In the genomic region with DNA sequence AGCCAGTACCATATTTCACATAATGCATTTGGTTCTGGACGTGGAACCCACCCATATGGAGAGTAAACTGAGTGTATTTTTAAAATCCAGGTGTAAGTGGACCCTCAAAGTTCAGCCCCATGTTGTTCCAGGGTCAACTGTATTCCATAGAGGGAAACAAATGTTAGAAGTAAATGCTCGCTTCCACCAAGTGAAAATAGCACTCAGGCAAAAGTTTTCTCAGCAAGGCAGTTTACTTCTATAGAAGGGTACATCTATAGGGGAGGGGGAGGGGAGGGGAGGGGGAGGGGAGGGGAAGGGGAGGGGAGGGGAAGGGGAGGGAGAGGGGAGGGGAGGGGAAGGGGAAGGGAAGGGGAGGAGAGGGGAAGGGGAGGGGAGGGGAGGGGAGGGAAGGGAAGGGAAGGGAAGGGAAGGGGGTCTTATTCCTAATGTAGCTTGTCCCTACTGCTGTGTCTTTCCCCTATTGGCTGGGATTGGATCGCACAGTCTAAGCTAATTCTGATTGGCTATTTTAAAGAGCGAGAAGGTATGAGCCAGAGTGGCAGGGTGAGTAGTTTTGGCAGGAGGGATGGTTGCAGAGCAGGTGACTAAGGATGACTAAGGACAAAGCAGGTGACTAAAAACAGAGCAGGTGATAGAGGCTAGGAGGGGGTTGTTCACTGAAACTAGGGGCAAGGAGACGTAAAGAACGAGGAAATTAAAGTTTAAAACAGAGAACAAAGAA, we compare ENCODE assay signal across 19 cellular contexts. TPM values are rescaled to one million over a fixed set of nuclear protein-coding genes. Genes with fewer than 3 reads are reported as not detected.
DNase-seq lines count a peak whose midpoint lies in the region; ATAC-seq, FAIRE-seq and TF ChIP-seq lines count a peak whose summit lies in the region.
"Had no signal": no experiment of that assay in that cellular context is flagged by ENCODE, and none has a peak within 500 bp of the region (broad histone marks: within the 10 kb centered on the region; RNA-seq: fewer than 3 reads in every experiment).

No MANE protein-coding gene starts in this region.

- H3K36me3 ChIP-seq in HepG2 (replicated peaks in 1 of 2; ENCODE audit: control insufficient read depth in 1 of 2, insufficient read depth in 2 of 2, low read length in 2 of 2): no peaks in the 10 kb centered on the region
- no peaks in the 10 kb centered on the region for H3K36me3 ChIP-seq in right lobe of liver

- H3K27ac ChIP-seq in HepG2 (ENCODE audit: extremely low read length, insufficient read depth, low read length): no peak overlapping the region
- no peak overlapping the region for H3K27ac ChIP-seq in right lobe of liver
- no peak overlapping the region for H3K27ac ChIP-seq in foreskin keratinocyte
- H3K27ac ChIP-seq in right cardiac atrium (ENCODE audit: low read length): no peak overlapping the region
- H3K27ac ChIP-seq: BLaER1 treated with 17β-estradiol and CSF1 and Interleukin-3, amounts not matched to agents 10 nM and 100 nM; SK-N-MC had no signal

- FAIRE-seq in HepG2 (lab: Jason Lieb, UNC) (no peak), urothelium cell line (lab: Jason Lieb, UNC) (no peak)
- FAIRE-seq: GM19239 had no signal

- H3K4me3 ChIP-seq in HepG2 (replicated peaks in 1 of 3; ENCODE audit: insufficient read depth in 1 of 3, low read depth in 2 of 3, low read length in 3 of 3) (no peak overlapping the region), right lobe of liver (no peak overlapping the region), right cardiac atrium (ENCODE audit: low read length) (no peak overlapping the region)
- H3K4me3 ChIP-seq: BLaER1 treated with 17β-estradiol and CSF1 and Interleukin-3, amounts not matched to agents 10 nM and 100 nM; SK-N-MC had no signal

- H3K4me1 ChIP-seq in HepG2 (ENCODE audit: insufficient read depth, low read length): peaks cover 6% of the 10 kb centered on the region
- H3K4me1 ChIP-seq in right lobe of liver: no peaks in the 10 kb centered on the region
- H3K4me1 ChIP-seq in foreskin keratinocyte: peaks cover 10% of the 10 kb centered on the region
- peaks cover 1% of the 10 kb centered on the region for H3K4me1 ChIP-seq in right cardiac atrium (ENCODE audit: control insufficient read depth, insufficient read depth, low read length)

- no peak overlapping the region for H3K4me3 Mint-ChIP-seq in WTC11
- H3K4me3 Mint-ChIP-seq: CD8-positive, alpha-beta memory T cell had no signal

- no peak for TF ChIP-seq RAD21 in HepG2 (CRISPR knock-in tag; IDR thresholded peaks at IDR 0.05)

- peaks cover 50% of the 10 kb centered on the region for H3K4me1 Mint-ChIP-seq in WTC11

- CTCF ChIA-PET in HepG2 (lab: Yijun Ruan, JAX; ENCODE audit: low intra/inter-chr PET ratio, low total read pairs): no interaction called here
- CTCF ChIA-PET in WTC11 (lab: Charles Lee): interaction anchor here (0.6 kb wide), 1 partner anchor 67 kb away, joined by 3 read pairs; no protein-coding TSS in a partner anchor

- no peak overlapping the region for H2AFZ ChIP-seq in HepG2 (ENCODE audit: low read length)

- POLR2A ChIA-PET in HepG2 (lab: Yijun Ruan, JAX): no interaction called here
- POLR2A ChIA-PET in WTC11 (lab: Charles Lee): no interaction called here

- in situ Hi-C loops in HepG2 (cut with HindIII; ENCODE audit: extremely low pct_ligation_motif_present, low pct_unique_long_range_greater_than_20kb): no loop called here

- H3K9ac ChIP-seq in HepG2 (ENCODE audit: insufficient read depth, low read depth, low read length): no peak overlapping the region
- H3K9ac ChIP-seq: BLaER1 treated with 17β-estradiol and CSF1 and Interleukin-3, amounts not matched to agents 10 nM and 100 nM had no signal

- peak overlapping the region; percentile 35; the same call in 1 of the 2 replicates for H3K27ac Mint-ChIP-seq in WTC11
- H3K27ac Mint-ChIP-seq: CD8-positive, alpha-beta memory T cell had no signal

- TF ChIP-seq CTCF in HepG2 (CRISPR knock-in tag; IDR thresholded peaks at IDR 0.05) (no peak), right lobe of liver (IDR thresholded peaks at IDR 0.05) (no peak), WTC11 (IDR thresholded peaks at IDR 0.05) (no peak), foreskin keratinocyte (conservative IDR thresholded peaks at IDR 0.05) (no peak)

- H3K79me2 ChIP-seq in HepG2 (ENCODE audit: insufficient read depth, low read length): no peaks in the 10 kb centered on the region

- H3K36me3 Mint-ChIP-seq in WTC11: peaks cover 5% of the 10 kb centered on the region; the same call in 1 of the 2 replicates
- H3K36me3 Mint-ChIP-seq: CD8-positive, alpha-beta memory T cell had no signal

- H3K9me3 ChIP-seq in HepG2 (ENCODE audit: low read length) (no peaks in the 10 kb centered on the region), right lobe of liver (no peaks in the 10 kb centered on the region), right cardiac atrium (ENCODE audit: control insufficient read depth, low read length) (no peaks in the 10 kb centered on the region)

- no peaks in the 10 kb centered on the region for H4K20me1 ChIP-seq in HepG2 (ENCODE audit: insufficient read depth, low read length)
- H4K20me1 ChIP-seq: BLaER1 treated with 17β-estradiol and CSF1 and Interleukin-3, amounts not matched to agents 10 nM and 100 nM had no signal

- no peak for DNase-seq in HepG2 (ENCODE audit: low spot score)
- DNase-seq in right lobe of liver: no peak
- DNase-seq in WTC11 (ENCODE audit: low spot score): no peak
- DNase-seq in foreskin keratinocyte: peak in 1 of 2 donors; percentile 60
- no peak for DNase-seq in right cardiac atrium
- no peak for DNase-seq in urothelium cell line (ENCODE audit: low spot score)
- DNase-seq: CD8-positive, alpha-beta memory T cell; GF-D8; NCI-H1048; NCI-H1436 treated with DMSO at 0.1 percent for 48 hours; NCI-H2029 treated with DMSO at 0.1 percent for 48 hours; NCI-H82; Right ventricle myocardium superior had no signal

- no peak overlapping the region for H3K4me2 ChIP-seq in HepG2 (ENCODE audit: low read depth, low read length)
- H3K4me2 ChIP-seq: BLaER1 treated with 17β-estradiol and CSF1 and Interleukin-3, amounts not matched to agents 10 nM and 100 nM had no signal

- TF ChIP-seq EP300 in HepG2 (IDR thresholded peaks at IDR 0.05; ENCODE audit: low read depth in 2 of 2, low read length in 2 of 2) (no peak), HepG2 (CRISPR knock-in tag; IDR thresholded peaks at IDR 0.05; ENCODE audit: borderline replicate concordance) (no peak)

- intact Hi-C loops in HepG2 (cut with micrococcal nuclease; ENCODE audit: unreplicated experiment) (no loop called here), right lobe of liver (cut with DNase I) (no loop called here), right cardiac atrium (cut with DNase I) (no loop called here)

- H3K9me3 Mint-ChIP-seq in WTC11: peaks cover 6% of the 10 kb centered on the region
- H3K9me3 Mint-ChIP-seq: CD8-positive, alpha-beta memory T cell had no signal

- H3K27me3 ChIP-seq in HepG2 (ENCODE audit: control insufficient read depth in 1 of 2, insufficient read depth in 2 of 2, low read length in 2 of 2) (peaks cover 0 to 36% of the 10 kb centered on the region in 2 experiments; a peak in 3 of 5 replicates), right lobe of liver (peaks cover 0 to 4% of the 10 kb centered on the region in 2 donors), foreskin keratinocyte (peaks cover 25% of the 10 kb centered on the region), right cardiac atrium (ENCODE audit: control insufficient read depth, insufficient read depth) (no peaks in the 10 kb centered on the region)

- peaks cover 29% of the 10 kb centered on the region for H3K27me3 Mint-ChIP-seq in WTC11 (ENCODE audit: low read depth)

- BruUV-seq in HepG2 (replicated peaks; lab: Mats Ljungman, UMichigan): no TSS peak

- WGBS in HepG2 (ENCODE audit: low lambda C conversion rate): 5% methylated on average over 6 of the region's 6 CpGs
- 55% methylated on average over 6 of the region's 6 CpGs for WGBS in right lobe of liver (ENCODE audit: insufficient coverage, low coverage, low lambda C conversion rate, missing lambda C conversion rate)
- WGBS in right cardiac atrium: 87% methylated on average over 6 of the region's 6 CpGs

- no peak for TF ChIP-seq POLR2A in HepG2 (IDR thresholded peaks at IDR 0.05; ENCODE audit: insufficient read depth in 1 of 2, low read depth in 2 of 2, low read length in 2 of 2)
- TF ChIP-seq POLR2A in right lobe of liver (IDR thresholded peaks at IDR 0.05): no peak

- ATAC-seq in HepG2: no peak
- ATAC-seq in right lobe of liver: no peak
- no peak for ATAC-seq in WTC11
- ATAC-seq in foreskin keratinocyte: peak; percentile 76
- no peak for ATAC-seq in GM19328 (IDR thresholded peaks at IDR 0.05; ENCODE audit: unreplicated experiment)
- ATAC-seq in GM18867 (IDR thresholded peaks at IDR 0.05; ENCODE audit: unreplicated experiment): no peak
- no peak for ATAC-seq in right cardiac atrium

RNA-seq across cellular contexts. Expression of a gene that starts 29.1 kb away (rescaled TPM):
- total RNA-seq in HepG2 (2016; rRNA removed; fragmentation: Illumina TruSeq; extraction: Trizol): not detected in 2 replicates
- not detected in 2 replicates for total RNA-seq in HepG2 (2016; cell fraction: cytosol; rRNA removed; fragmentation: Illumina TruSeq; extraction: Trizol; ENCODE audit: low read depth)
- not detected in 2 replicates for total RNA-seq in HepG2 (2016; cell fraction: insoluble cytoplasmic fraction; rRNA removed; fragmentation: Illumina TruSeq; extraction: Trizol)
- total RNA-seq in HepG2 (2016; cell fraction: membrane; rRNA removed; fragmentation: Illumina TruSeq; extraction: Trizol): not detected in 2 replicates
- total RNA-seq in HepG2 (2016; cell fraction: nucleus; rRNA removed; fragmentation: Illumina TruSeq; extraction: Trizol): not detected in 2 replicates
- 0.09 and 0.12 TPM in 2 replicates for polyA plus RNA-seq in HepG2 (2011; rRNA removed)
- 0.05 TPM in 1 of 2 replicates, not detected in the other for polyA plus RNA-seq in HepG2 (2011; cell fraction: cytosol; rRNA removed)
- polyA plus RNA-seq in HepG2 (2011; cell fraction: nucleus; rRNA removed): 0.21 and 0.40 TPM in 2 replicates
- polyA plus RNA-seq in HepG2 (2012): 0.04 TPM in 1 of 2 replicates, not detected in the other
- polyA plus RNA-seq in HepG2 (2016; cell fraction: cytosol; fragmentation: Illumina TruSeq; extraction: Trizol; ENCODE audit: low read depth): not detected in 2 replicates
- not detected in 2 replicates for polyA plus RNA-seq in HepG2 (2016; cell fraction: insoluble cytoplasmic fraction; fragmentation: Illumina TruSeq; extraction: Trizol; ENCODE audit: low read depth)
- polyA plus RNA-seq in HepG2 (2016; cell fraction: membrane; fragmentation: Illumina TruSeq; extraction: Trizol; ENCODE audit: low read depth): not detected in 2 replicates
- 0.68 and 0.77 TPM in 2 replicates for polyA plus RNA-seq in HepG2 (2016; cell fraction: nucleus; fragmentation: Illumina TruSeq; extraction: Trizol; ENCODE audit: insufficient read depth, low read depth)
- 0.04 and 0.54 TPM in 2 replicates for polyA minus RNA-seq in HepG2 (2011; rRNA and poly(A)+ RNA removed; ENCODE audit: low replicate concordance)
- not detected in 2 replicates for polyA minus RNA-seq in HepG2 (2011; cell fraction: cytosol; rRNA and poly(A)+ RNA removed)
- 0.25 and 0.26 TPM in 2 replicates for polyA minus RNA-seq in HepG2 (2011; cell fraction: nucleus; rRNA and poly(A)+ RNA removed)
- total RNA-seq in right lobe of liver: 1 to 10 TPM in 1 of 6 experiments, under 1 TPM in 5; 0.06 to 1.3 (median 0.48) TPM
- 0.14 to 0.15 TPM in 2 of 3 replicates, not detected in the other for total RNA-seq in WTC11 (2021)
- 0.11 and 0.71 TPM in 2 replicates for total RNA-seq in foreskin keratinocyte
- polyA plus RNA-seq in foreskin keratinocyte: 0.07 and 0.10 TPM in 2 replicates
- 1 to 10 TPM; 1.5 to 5.0 (median 2.8) TPM for total RNA-seq in right cardiac atrium
- polyA plus RNA-seq in right cardiac atrium: 1.7 TPM
- total RNA-seq: A172 had no signal

RNA-seq across cellular contexts. Expression of a gene that starts 37.9 kb away (rescaled TPM):
- total RNA-seq in HepG2 (2016; rRNA removed; fragmentation: Illumina TruSeq; extraction: Trizol) (142 and 252 TPM in 2 replicates), right lobe of liver (10 to 100 TPM; 25.4 to 48.3 (median 42.1) TPM), WTC11 (2021) (150 to 163 TPM (median 159 TPM) in 3 replicates), foreskin keratinocyte (195 and 229 TPM in 2 replicates), right cardiac atrium (100 to 1,000 TPM; 195 to 318 (median 234) TPM)
- 15.1 and 15.2 TPM in 2 replicates for total RNA-seq in HepG2 (2016; cell fraction: cytosol; rRNA removed; fragmentation: Illumina TruSeq; extraction: Trizol; ENCODE audit: low read depth)
- total RNA-seq in HepG2 (2016; cell fraction: insoluble cytoplasmic fraction; rRNA removed; fragmentation: Illumina TruSeq; extraction: Trizol): 133 and 260 TPM in 2 replicates
- total RNA-seq in HepG2 (2016; cell fraction: membrane; rRNA removed; fragmentation: Illumina TruSeq; extraction: Trizol): 44.5 and 53.3 TPM in 2 replicates
- 214 and 252 TPM in 2 replicates for total RNA-seq in HepG2 (2016; cell fraction: nucleus; rRNA removed; fragmentation: Illumina TruSeq; extraction: Trizol)
- polyA plus RNA-seq in HepG2 (2011; rRNA removed) (136 and 198 TPM in 2 replicates), foreskin keratinocyte (89.2 and 94.6 TPM in 2 replicates), right cardiac atrium (90.7 TPM)
- polyA plus RNA-seq in HepG2 (2011; cell fraction: cytosol; rRNA removed): 96.7 and 147 TPM in 2 replicates
- 33.4 and 42.7 TPM in 2 replicates for polyA plus RNA-seq in HepG2 (2011; cell fraction: nucleus; rRNA removed)
- 236 and 237 TPM in 2 replicates for polyA plus RNA-seq in HepG2 (2012)
- polyA plus RNA-seq in HepG2 (2016; cell fraction: cytosol; fragmentation: Illumina TruSeq; extraction: Trizol; ENCODE audit: low read depth): 12.0 and 12.8 TPM in 2 replicates
- polyA plus RNA-seq in HepG2 (2016; cell fraction: insoluble cytoplasmic fraction; fragmentation: Illumina TruSeq; extraction: Trizol; ENCODE audit: low read depth): 135 and 140 TPM in 2 replicates
- 30.9 and 36.3 TPM in 2 replicates for polyA plus RNA-seq in HepG2 (2016; cell fraction: membrane; fragmentation: Illumina TruSeq; extraction: Trizol; ENCODE audit: low read depth)
- 282 and 283 TPM in 2 replicates for polyA plus RNA-seq in HepG2 (2016; cell fraction: nucleus; fragmentation: Illumina TruSeq; extraction: Trizol; ENCODE audit: insufficient read depth, low read depth)
- 58.1 and 85.7 TPM in 2 replicates for polyA minus RNA-seq in HepG2 (2011; rRNA and poly(A)+ RNA removed; ENCODE audit: low replicate concordance)
- polyA minus RNA-seq in HepG2 (2011; cell fraction: cytosol; rRNA and poly(A)+ RNA removed): 156 and 168 TPM in 2 replicates
- polyA minus RNA-seq in HepG2 (2011; cell fraction: nucleus; rRNA and poly(A)+ RNA removed): 92.3 and 101 TPM in 2 replicates
